ENCODE assay signal across 28 cellular contexts in the genomic region with DNA sequence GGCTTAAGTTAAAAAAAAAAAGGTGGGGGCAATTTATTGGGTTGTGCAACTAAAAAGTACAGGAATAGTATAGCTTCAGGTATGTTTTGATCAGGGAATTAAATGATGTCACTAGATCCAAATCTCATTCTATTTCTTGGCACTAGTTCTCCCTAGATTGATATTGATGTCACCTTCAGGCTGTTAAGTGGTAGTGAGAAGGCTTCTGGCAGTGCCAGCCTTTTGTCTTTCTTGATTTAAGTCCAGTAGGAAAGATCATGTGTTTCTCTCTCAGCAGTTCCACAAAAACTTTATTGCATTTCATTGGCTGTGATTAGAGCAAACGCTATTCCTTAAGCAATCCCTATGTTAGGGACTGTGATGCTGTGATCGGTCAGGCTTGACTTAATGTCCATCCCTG.
"Had no signal": no experiment of that assay in that cellular context is flagged by ENCODE, and none has a peak within 500 bp of the region (broad histone marks: within the 10 kb centered on the region; RNA-seq: fewer than 3 reads in every experiment).

No MANE protein-coding gene starts in this region.

- DNase-seq: heart right ventricle; islet precursor cell; lower lobe of right lung; mammary epithelial cell; mesenchymal stem cell; naive B cell; natural killer cell; nephron progenitor cell; occipital lobe; psoas muscle; right cardiac atrium; small intestine; spleen; stimulated activated CD4-positive, alpha-beta T cell treated with anti-CD3 and anti-CD28 coated beads, Interleukin-4, amount 100 ng/mL, for 24 hours; stimulated activated naive CD4-positive, alpha-beta T cell; tibial artery; trophoblast cell; upper lobe of right lung had no signal

- H3K9me3 ChIP-seq: lower lobe of right lung, neutrophil, psoas muscle, suprapubic skin, thoracic aorta, tibial artery, upper lobe of right lung had no signal

- H3K4me1 Mint-ChIP-seq: naive B cell; stimulated activated effector memory CD8-positive, alpha-beta T cell treated with anti-CD3 and anti-CD28 coated beads, Interleukin-12 subunit alpha, Interleukin-12 subunit beta, amount 100 ng/mL, for 72 hours had no signal

- H3K36me3 ChIP-seq: heart right ventricle, lower lobe of right lung, neural progenitor cell, neutrophil, spleen, suprapubic skin, thoracic aorta, tibial artery, upper lobe of right lung had no signal

- H3K27me3 ChIP-seq: heart right ventricle, hepatocyte, spleen, suprapubic skin, tibial artery, upper lobe of right lung had no signal

- H3K9ac ChIP-seq: neural progenitor cell, parathyroid adenoma had no signal

- H3K4me1 ChIP-seq: parathyroid adenoma had no signal

- H3K27ac Mint-ChIP-seq: naive B cell; natural killer cell; nephron progenitor cell; neural progenitor cell; stimulated activated effector memory CD8-positive, alpha-beta T cell treated with anti-CD3 and anti-CD28 coated beads, Interleukin-12 subunit alpha, Interleukin-12 subunit beta, amount 100 ng/mL, for 72 hours; stimulated activated naive CD8-positive, alpha-beta T cell treated with anti-CD3 and anti-CD28 coated beads, Interleukin-15, Interleukin-2, amounts not matched to agents 100 ng/mL and 50 ng/mL, for 24 hours had no signal

- H3K27ac ChIP-seq: heart right ventricle, hepatocyte, lower lobe of right lung, neural progenitor cell, neutrophil, parathyroid adenoma, psoas muscle, spleen, suprapubic skin, thoracic aorta, tibial artery, upper lobe of right lung had no signal

- H3K4me2 ChIP-seq: hepatocyte, neural progenitor cell had no signal

- H3K4me3 Mint-ChIP-seq: naive B cell; natural killer cell; nephron progenitor cell; neural progenitor cell; stimulated activated effector memory CD8-positive, alpha-beta T cell treated with anti-CD3 and anti-CD28 coated beads, Interleukin-12 subunit alpha, Interleukin-12 subunit beta, amount 100 ng/mL, for 72 hours; stimulated activated naive CD8-positive, alpha-beta T cell treated with anti-CD3 and anti-CD28 coated beads, Interleukin-15, Interleukin-2, amounts not matched to agents 100 ng/mL and 50 ng/mL, for 24 hours had no signal

- H2AFZ ChIP-seq: hepatocyte, neural progenitor cell, parathyroid adenoma had no signal

- ATAC-seq: left lobe of liver; lower lobe of right lung; natural killer cell; right cardiac atrium; sciatic nerve; stimulated activated effector memory CD8-positive, alpha-beta T cell treated with anti-CD3 and anti-CD28 coated beads, Interleukin-12 subunit alpha, Interleukin-12 subunit beta, amount 100 ng/mL, for 72 hours; upper lobe of right lung had no signal

- H3K4me3 ChIP-seq: heart right ventricle, hepatocyte, lower lobe of right lung, neural progenitor cell, psoas muscle, spleen, suprapubic skin, thoracic aorta, tibial artery, upper lobe of right lung had no signal

- H3K36me3 Mint-ChIP-seq: naive B cell; neural progenitor cell; stimulated activated effector memory CD8-positive, alpha-beta T cell treated with anti-CD3 and anti-CD28 coated beads, Interleukin-12 subunit alpha, Interleukin-12 subunit beta, amount 100 ng/mL, for 72 hours had no signal

- H3K79me2 ChIP-seq: hepatocyte, parathyroid adenoma had no signal
